10 cellular contexts compared by ENCODE assay signal in the genomic region with DNA sequence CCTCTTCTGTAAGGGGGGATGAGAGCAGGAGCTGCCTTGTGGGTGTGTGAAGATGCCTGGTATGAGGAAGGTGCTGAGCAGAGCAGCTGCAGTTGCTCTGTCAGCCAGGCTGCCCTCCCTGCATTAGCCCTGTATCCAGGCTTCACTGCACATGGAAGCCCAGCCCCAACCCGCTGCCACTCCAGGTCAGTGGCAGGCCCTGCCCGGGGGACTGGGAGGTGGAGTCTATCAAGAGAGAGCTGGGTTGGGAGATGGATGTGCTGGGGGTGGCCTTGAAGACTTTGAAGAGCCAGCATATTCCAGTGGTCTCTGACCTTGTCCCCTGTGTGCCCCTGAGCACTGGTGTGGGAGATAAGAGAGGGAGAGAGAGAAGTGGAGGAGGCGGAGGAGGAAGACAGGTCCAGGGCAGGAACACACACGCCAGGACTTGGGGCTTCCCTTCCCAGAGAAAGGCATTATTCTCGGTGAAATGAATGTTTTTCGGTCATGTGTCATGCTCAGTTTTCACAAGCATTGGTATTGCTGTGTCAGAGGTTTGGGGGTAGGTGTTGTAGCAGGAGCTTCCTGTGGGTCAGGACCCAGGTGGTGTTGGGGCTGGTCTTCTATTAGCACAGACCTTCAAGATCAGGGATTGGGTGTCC. TPM values are rescaled to one million over a fixed set of nuclear protein-coding genes. Genes with fewer than 3 reads are reported as not detected.
DNase-seq lines count a peak whose midpoint lies in the region; ATAC-seq and TF ChIP-seq lines count a peak whose summit lies in the region.
"Had no signal": no experiment of that assay in that cellular context is flagged by ENCODE, and none has a peak within 500 bp of the region (broad histone marks: within the 10 kb centered on the region; RNA-seq: fewer than 3 reads in every experiment).

No MANE protein-coding gene starts in this region.

- no peaks in the 10 kb centered on the region for H3K27me3 Mint-ChIP-seq in activated T-cell treated with anti-CD3 and anti-CD28 coated beads, Interleukin-2, amount 50 U/mL, for 24 hours

- no peaks in the 10 kb centered on the region for H3K27me3 ChIP-seq in esophagus squamous epithelium

- no peak for TF ChIP-seq POLR2A in esophagus squamous epithelium (IDR thresholded peaks at IDR 0.05)

- no peaks in the 10 kb centered on the region for H3K9me3 ChIP-seq in esophagus squamous epithelium
- H3K9me3 ChIP-seq: lower lobe of right lung had no signal

- peaks cover 50% of the 10 kb centered on the region for H3K4me1 Mint-ChIP-seq in activated T-cell treated with anti-CD3 and anti-CD28 coated beads, Interleukin-2, amount 50 U/mL, for 24 hours (ENCODE audit: low read depth)
- H3K4me1 Mint-ChIP-seq in stimulated activated effector memory CD8-positive, alpha-beta T cell treated with anti-CD3 and anti-CD28 coated beads, Interleukin-12 subunit alpha, Interleukin-12 subunit beta, amount 100 ng/mL, for 72 hours, result peaks cover 63% of the 10 kb centered on the region

- H3K4me3 Mint-ChIP-seq in activated T-cell treated with anti-CD3 and anti-CD28 coated beads, Interleukin-2, amount 50 U/mL, for 24 hours, result peak overlapping the region; percentile 89
- peak overlapping the region; percentile 88 for H3K4me3 Mint-ChIP-seq in stimulated activated effector memory CD8-positive, alpha-beta T cell treated with anti-CD3 and anti-CD28 coated beads, Interleukin-12 subunit alpha, Interleukin-12 subunit beta, amount 100 ng/mL, for 72 hours

- H3K36me3 ChIP-seq in esophagus squamous epithelium, result peaks cover 41 to 62% (median 52%) of the 10 kb centered on the region in 3 donors

- no peak for TF ChIP-seq CTCF in RWPE1 (conservative IDR thresholded peaks at IDR 0.05; ENCODE audit: low read depth)
- no peak for TF ChIP-seq CTCF in esophagus squamous epithelium (IDR thresholded peaks at IDR 0.05)

- no peak for ATAC-seq in stimulated activated effector memory CD8-positive, alpha-beta T cell treated with anti-CD3 and anti-CD28 coated beads, Interleukin-12 subunit alpha, Interleukin-12 subunit beta, amount 100 ng/mL, for 72 hours
- ATAC-seq in left colon (no peak), GM19328 (IDR thresholded peaks at IDR 0.05; ENCODE audit: unreplicated experiment) (no peak)
- ATAC-seq: lower lobe of right lung had no signal

- CTCF ChIA-PET in RWPE1 (lab: Yijun Ruan, JAX), result interaction anchor here (1.1 kb wide), 1 partner anchor 9 kb away, joined by 3 read pairs; no protein-coding TSS in a partner anchor

- WGBS in esophagus squamous epithelium, 2 donors, result 43 to 90% methylated on average over 2 to 4 of the region's 6 CpGs

- H3K27ac ChIP-seq in RWPE1 (peak overlapping the region; percentile 85), esophagus squamous epithelium (peak overlapping the region; percentile 88 to 95 (median 90))
- H3K27ac ChIP-seq: lower lobe of right lung had no signal

- intact Hi-C loops in esophagus squamous epithelium (cut with DNase I), result no loop called here
- intact Hi-C loops in left colon (cut with DNase I, micrococcal nuclease), result no loop called here

- peak overlapping the region in 1 of 4 donors; percentile 78 for H3K4me3 ChIP-seq in esophagus squamous epithelium
- H3K4me3 ChIP-seq: lower lobe of right lung had no signal

- peaks cover 72% of the 10 kb centered on the region for H3K36me3 Mint-ChIP-seq in activated T-cell treated with anti-CD3 and anti-CD28 coated beads, Interleukin-2, amount 50 U/mL, for 24 hours (ENCODE audit: low read depth)
- peaks cover 82% of the 10 kb centered on the region for H3K36me3 Mint-ChIP-seq in stimulated activated effector memory CD8-positive, alpha-beta T cell treated with anti-CD3 and anti-CD28 coated beads, Interleukin-12 subunit alpha, Interleukin-12 subunit beta, amount 100 ng/mL, for 72 hours

- POLR2A ChIA-PET in RWPE1 (lab: Yijun Ruan, JAX; ENCODE audit: low non-redundant PET), result interaction anchor here (0.6 kb wide), 1 partner anchor 47 kb away, joined by 4 read pairs; no protein-coding TSS in a partner anchor

- peak overlapping the region; percentile 96 for H3K27ac Mint-ChIP-seq in activated T-cell treated with anti-CD3 and anti-CD28 coated beads, Interleukin-2, amount 50 U/mL, for 24 hours
- H3K27ac Mint-ChIP-seq in stimulated activated effector memory CD8-positive, alpha-beta T cell treated with anti-CD3 and anti-CD28 coated beads, Interleukin-12 subunit alpha, Interleukin-12 subunit beta, amount 100 ng/mL, for 72 hours, result peak overlapping the region; percentile 93

- H3K4me1 ChIP-seq in esophagus squamous epithelium, result peaks cover 18 to 53% (median 31%) of the 10 kb centered on the region in 3 donors

- DNase-seq in activated T-cell treated with anti-CD3 and anti-CD28 coated beads, Interleukin-2, amount 50 U/mL, for 24 hours, result no peak
- DNase-seq in activated T-cell treated with anti-CD3 and anti-CD28 coated beads for 4 hours (no peak), RWPE1 (ENCODE audit: low spot score) (no peak), esophagus squamous epithelium (lab: John Stamatoyannopoulos, UW) (no peak), left colon (no peak), NCI-H2107 (lab: John Stamatoyannopoulos, UW) (no peak)
- no peak for DNase-seq in stimulated activated effector memory CD8-positive, alpha-beta T cell treated with anti-CD3 and anti-CD28 coated beads, Interleukin-12 subunit alpha, Interleukin-12 subunit beta, amount 100 ng/mL, for 72 hours (ENCODE audit: low spot score in 2 of 2)
- DNase-seq: lower lobe of right lung, Right ventricle myocardium superior had no signal

- no peaks in the 10 kb centered on the region for H3K9me3 Mint-ChIP-seq in activated T-cell treated with anti-CD3 and anti-CD28 coated beads, Interleukin-2, amount 50 U/mL, for 24 hours
- H3K9me3 Mint-ChIP-seq in stimulated activated effector memory CD8-positive, alpha-beta T cell treated with anti-CD3 and anti-CD28 coated beads, Interleukin-12 subunit alpha, Interleukin-12 subunit beta, amount 100 ng/mL, for 72 hours, result no peaks in the 10 kb centered on the region

RNA-seq across cellular contexts. Expression of a gene that starts 2.6 kb away (rescaled TPM):
- 100 to 1,000 TPM in 1 of 4 donors, 10 to 100 TPM in 3; 40.2 to 141 (median 56.6) TPM for total RNA-seq in esophagus squamous epithelium
- total RNA-seq in left colon, result 100 to 1,000 TPM in 1 of 2 donors, 10 to 100 TPM in 1; 86.6 to 105 TPM
